1 cellular context compared by ENCODE assay signal in the genomic region with DNA sequence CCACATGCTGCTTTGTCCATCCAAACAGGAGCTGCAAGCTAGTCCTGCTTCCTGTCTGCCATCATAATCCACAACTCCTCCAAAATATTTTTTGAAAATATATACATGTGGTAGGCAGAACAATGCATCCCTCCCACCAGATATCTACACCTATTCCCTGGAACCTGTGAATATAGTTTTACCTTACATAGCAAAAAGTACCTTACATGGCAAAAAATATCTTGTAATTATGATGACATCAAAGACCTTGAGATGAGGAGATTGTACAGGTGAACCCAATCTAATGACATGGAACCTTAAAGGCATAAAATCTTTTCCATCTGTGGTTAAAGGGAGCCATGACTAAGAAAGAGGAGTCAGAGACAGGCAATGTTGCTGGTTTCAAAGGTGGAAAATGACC.
A peak's percentile ranks its signal among the peaks of the same experiment; 100 is the strongest.
TF ChIP-seq lines count a peak whose summit lies in the region.

No MANE protein-coding gene starts in this region.

TF ChIP-seq in IMR-90, 13 proteins besides CTCF, POLR2A, EP300 and RAD21 (continued from another document):
- TF ChIP-seq USF2 (IDR thresholded peaks at IDR 0.05; ENCODE audit: low read depth, low read length) (no peak), MAFK (IDR thresholded peaks at IDR 0.05; ENCODE audit: low read depth, low read length) (peak; percentile 38; the same call in 1 of the 2 replicates), SMC3 (IDR thresholded peaks at IDR 0.05; ENCODE audit: low read depth, low read length) (no peak), RCOR1 (IDR thresholded peaks at IDR 0.05; ENCODE audit: insufficient replicate concordance, low read length) (no peak), BHLHE40 (IDR thresholded peaks at IDR 0.05; ENCODE audit: low read depth, low read length) (no peak), RFX5 (IDR thresholded peaks at IDR 0.05; ENCODE audit: low read depth, low read length) (no peak)
